In the genomic region with DNA sequence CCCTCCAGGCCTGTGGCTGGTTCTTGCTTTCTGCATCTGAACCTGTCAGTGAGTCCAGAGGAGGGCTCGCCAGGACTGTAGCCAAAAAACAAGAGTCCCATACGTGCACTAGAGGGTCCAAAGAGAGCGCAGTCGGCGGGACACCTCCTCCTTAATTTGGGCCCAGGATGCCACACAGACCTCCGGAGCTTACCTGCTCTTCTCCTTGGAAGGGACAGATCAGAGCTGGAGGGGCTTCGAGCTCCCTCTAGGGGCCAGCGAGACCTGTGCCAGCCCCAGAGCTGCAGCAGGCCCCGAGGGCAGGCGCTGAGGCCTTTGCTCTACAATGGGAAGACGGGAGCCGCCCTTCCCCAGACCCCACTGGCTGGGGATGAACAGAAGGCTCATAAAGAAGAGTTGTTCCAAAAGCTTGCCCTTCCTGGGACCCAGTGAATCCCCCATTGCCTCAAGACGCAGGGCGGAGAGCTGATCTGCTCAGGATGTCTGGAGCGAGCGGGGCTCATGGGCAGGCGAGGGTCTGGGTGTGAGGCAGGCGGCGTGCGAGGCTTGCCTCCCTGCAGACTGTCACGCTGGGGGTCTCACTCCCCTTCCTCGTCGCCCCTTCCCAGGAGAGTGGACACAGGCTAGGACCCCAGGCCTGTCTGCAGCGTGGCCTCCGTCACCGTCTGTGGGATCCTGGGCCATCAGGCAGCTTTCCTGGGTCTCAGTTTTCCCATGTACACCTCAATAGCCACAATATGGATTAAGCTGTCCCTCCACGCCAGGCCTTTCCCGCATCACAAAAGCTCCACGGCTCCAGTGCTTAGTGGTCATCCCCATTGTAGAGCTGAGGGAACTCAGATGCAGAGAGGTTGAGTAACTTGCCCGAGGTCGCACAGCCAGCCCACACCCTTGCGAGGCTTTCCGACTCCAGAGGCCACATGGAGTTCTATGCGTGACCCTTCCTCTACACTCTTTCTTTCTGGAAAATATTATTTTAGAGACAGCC, we compare ENCODE assay signal across 9 cellular contexts. TPM values are rescaled to one million over a fixed set of nuclear protein-coding genes. Genes with fewer than 3 reads are reported as not detected.
DNase-seq lines count a peak whose midpoint lies in the region; ATAC-seq and TF ChIP-seq lines count a peak whose summit lies in the region.
"Had no signal": no experiment of that assay in that cellular context is flagged by ENCODE, and none has a peak within 500 bp of the region (broad histone marks: within the 10 kb centered on the region; RNA-seq: fewer than 3 reads in every experiment).

No MANE protein-coding gene starts in this region.

- H3K4me1 ChIP-seq in heart left ventricle: no peaks in the 10 kb centered on the region
- no peaks in the 10 kb centered on the region for H3K4me1 ChIP-seq in vagina

- ATAC-seq in heart left ventricle (peak in 3 of 4 donors; percentile 45 to 53 (median 51)), Right ventricle myocardium superior (ENCODE audit: poor library complexity) (no peak), HG02763 (IDR thresholded peaks at IDR 0.05; ENCODE audit: unreplicated experiment) (no peak), HG02759 (IDR thresholded peaks at IDR 0.05; ENCODE audit: unreplicated experiment) (no peak)

- TF ChIP-seq POLR2A in heart left ventricle (IDR thresholded peaks at IDR 0.05) (no peak), vagina (IDR thresholded peaks at IDR 0.05) (no peak)

- H3K36me3 ChIP-seq in heart left ventricle (no peaks in the 10 kb centered on the region), vagina (no peaks in the 10 kb centered on the region)

- no peak for DNase-seq in heart left ventricle
- DNase-seq in Right ventricle myocardium superior: no peak
- peak; percentile 15 to 79 for DNase-seq in NCI-H526 (lab: John Stamatoyannopoulos, UW)
- DNase-seq in hippocampal formation (lab: John Stamatoyannopoulos, UW): peak; percentile 28 to 35
- DNase-seq in vagina (ENCODE audit: extremely low spot score in 2 of 2): peak; percentile 61 to 67
- DNase-seq in AML-193 (lab: John Stamatoyannopoulos, UW): no peak

- H3K4me3 ChIP-seq in heart left ventricle (no peak overlapping the region), vagina (no peak overlapping the region)

- H3K9me3 ChIP-seq in heart left ventricle (peaks cover 0 to 5% (median 0%) of the 10 kb centered on the region in 12 donors), vagina (no peaks in the 10 kb centered on the region)

- intact Hi-C loops in heart left ventricle (cut with DNase I): no loop called here
- intact Hi-C loops in Right ventricle myocardium superior (cut with DNase I): no loop called here
- intact Hi-C loops in vagina (cut with DNase I): no loop called here

- WGBS in heart left ventricle, 4 donors: 55 to 63% (median 55%) methylated on average over 18 to 34 of the region's 34 CpGs

- TF ChIP-seq CTCF in heart left ventricle (IDR thresholded peaks at IDR 0.05) (peak in 7 of 12 donors; percentile 14 to 51 (median 35)), vagina (IDR thresholded peaks at IDR 0.05) (no peak)

- H3K27ac ChIP-seq in heart left ventricle (no peak overlapping the region), vagina (no peak overlapping the region)

- H3K27me3 ChIP-seq in heart left ventricle: peaks cover 0 to 26% (median 5%) of the 10 kb centered on the region in 9 donors
- no peaks in the 10 kb centered on the region for H3K27me3 ChIP-seq in vagina

RNA-seq across cellular contexts. Expression of gene VSTM2B, which starts 46.9 kb away (rescaled TPM):
- not detected for total RNA-seq in heart left ventricle
- not detected for polyA plus RNA-seq in heart left ventricle
- not detected for total RNA-seq in Right ventricle myocardium superior
- 0.98 TPM for total RNA-seq in vagina
- total RNA-seq: lower leg skin had no signal

Comparison
In these comparisons a context has a peak if more than half of its experiments do, and no peak if none do; other contexts are left out.
1. ATAC-seq: peak in heart left ventricle (3 of 4); none in Right ventricle myocardium superior (single experiment), HG02763 (single experiment) and HG02759 (single experiment).
2. DNase-seq: peak in NCI-H526 (2 of 2), hippocampal formation (2 of 2) and vagina (2 of 2); none in heart left ventricle (0 of 5), Right ventricle myocardium superior (single experiment) and AML-193 (0 of 2).
3. CTCF ChIP-seq: peak in heart left ventricle (7 of 12); none in vagina (0 of 3).